11 cellular contexts compared by ENCODE assay signal in the genomic region with DNA sequence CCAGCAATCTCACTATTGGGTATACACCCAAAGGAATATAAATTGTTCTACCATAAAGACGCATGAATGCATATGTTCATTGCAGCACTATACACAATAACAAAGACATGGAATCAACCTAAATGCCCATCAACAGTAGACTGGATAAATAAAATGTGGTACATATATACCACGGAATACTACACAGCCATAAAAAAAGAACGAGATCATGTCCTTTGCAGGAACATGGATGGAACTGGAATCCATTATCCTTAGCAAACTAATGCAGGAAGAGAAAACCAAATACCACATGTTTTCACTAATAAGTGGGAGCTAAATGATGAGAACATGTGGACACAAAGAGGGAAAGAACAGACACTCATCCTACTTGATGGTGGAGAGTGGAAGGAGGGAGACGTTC. TPM values are rescaled to one million over a fixed set of nuclear protein-coding genes. Genes with fewer than 3 reads are reported as not detected.
"Had no signal": no experiment of that assay in that cellular context is flagged by ENCODE, and none has a peak within 500 bp of the region (broad histone marks: within the 10 kb centered on the region; RNA-seq: fewer than 3 reads in every experiment).

No MANE protein-coding gene starts in this region.

RNA-seq across cellular contexts. Expression of a gene that starts 50.6 kb away (rescaled TPM):
- total RNA-seq: activated naive CD4-positive, alpha-beta T cell treated with anti-CD3 and anti-CD28 coated beads, Interleukin-2, amount 50 U/mL, for 72 hours; activated naive CD8-positive, alpha-beta T cell treated with anti-CD3 and anti-CD28 coated beads, Interleukin-2, amount 10 ng/mL, durations not matched to agents 7 days and 5 days; activated T-cell treated with anti-CD3 and anti-CD28 coated beads, Interleukin-2, amount 50 U/mL, for 4 hours; activated T-cell treated with anti-CD3 and anti-CD28 coated beads, Interleukin-2, amount 50 U/mL, for 72 hours; activated T-helper 1 cell treated with anti-CD3 and anti-CD28 coated beads, Interleukin-12 subunit alpha, Interleukin-12 subunit beta, Interleukin-2, Interleukin-4 antibody, amounts not matched to agents 30 ng/mL and 10 ng/mL and 1 ng/mL, durations not matched to agents 14 hours and 24 hours and 36 hours; activated T-helper 17 cell treated with anti-CD3 and anti-CD28 coated beads, Interleukin-2, amount 50 U/mL, for 72 hours; activated T-helper 2 cell treated with anti-CD3 and anti-CD28 coated beads, Interferon-gamma antibody, Interleukin-2, Interleukin-4, amounts not matched to agents 10 μg/mL and 5 μg/mL and 100 μg/mL, durations not matched to agents 14 hours and 24 hours and 36 hours; ascending aorta; body of pancreas; bronchial epithelial cell; chondrocyte had no signal
